12 cellular contexts compared by ENCODE assay signal in the genomic region with DNA sequence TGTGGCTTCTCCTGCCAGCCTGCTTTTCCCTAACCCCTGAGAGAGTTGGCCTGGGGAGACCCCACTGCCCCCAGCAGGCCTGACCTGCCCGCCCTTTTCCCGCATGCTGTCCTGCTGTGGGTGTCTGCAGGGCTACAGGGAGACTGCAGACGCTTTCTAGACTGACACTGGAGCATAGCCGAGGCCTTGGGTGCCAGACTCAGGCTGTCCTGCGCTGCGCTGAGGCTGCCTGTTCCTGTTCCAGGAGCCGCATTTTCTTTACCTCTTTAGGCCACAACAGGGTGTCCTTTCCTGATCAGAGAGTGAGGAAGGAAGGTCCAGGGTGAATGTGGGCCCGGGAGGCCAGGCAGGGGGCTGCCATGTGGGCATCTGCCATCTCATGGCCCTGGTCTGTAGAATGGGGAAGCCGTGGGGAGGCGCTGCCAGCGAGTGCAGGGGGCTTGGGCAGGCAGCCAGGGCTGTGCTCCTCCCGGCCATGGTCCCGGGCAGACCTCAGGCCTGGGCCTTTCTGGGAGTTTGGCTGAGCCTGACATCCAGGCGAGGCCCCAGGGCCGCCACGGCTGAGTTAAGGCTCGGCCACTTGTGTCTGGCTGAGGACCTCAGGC. TPM values are rescaled to one million over a fixed set of nuclear protein-coding genes. Genes with fewer than 3 reads are reported as not detected.
DNase-seq lines count a peak whose midpoint lies in the region; ATAC-seq and TF ChIP-seq lines count a peak whose summit lies in the region.
"Had no signal": no experiment of that assay in that cellular context is flagged by ENCODE, and none has a peak within 500 bp of the region (broad histone marks: within the 10 kb centered on the region; RNA-seq: fewer than 3 reads in every experiment).

No MANE protein-coding gene starts in this region.

- H3K27me3 ChIP-seq in heart left ventricle (no peaks in the 10 kb centered on the region), vagina (no peaks in the 10 kb centered on the region)

- intact Hi-C loops in heart left ventricle (cut with DNase I) (no loop called here), vagina (cut with DNase I) (no loop called here)

- TF ChIP-seq POLR2A in heart left ventricle (IDR thresholded peaks at IDR 0.05): no peak
- no peak for TF ChIP-seq POLR2A in vagina (IDR thresholded peaks at IDR 0.05)

- H3K4me1 ChIP-seq in heart left ventricle (peaks cover 0 to 58% (median 37%) of the 10 kb centered on the region in 12 donors), vagina (peaks cover 66% of the 10 kb centered on the region)

- TF ChIP-seq CTCF in heart left ventricle (IDR thresholded peaks at IDR 0.05) (no peak), neural crest cell (conservative IDR thresholded peaks at IDR 0.05) (no peak), vagina (IDR thresholded peaks at IDR 0.05) (no peak), GM10248 (IDR thresholded peaks at IDR 0.05; ENCODE audit: control extremely low read depth, extremely low read depth, low read depth, missing control alignments) (no peak)

- peak overlapping the region in 1 of 2 donors; percentile 45 for H3K4me3 Mint-ChIP-seq in stimulated activated naive CD8-positive, alpha-beta T cell treated with anti-CD3 and anti-CD28 coated beads, Interleukin-15, amount 100 ng/mL, for 72 hours
- peak overlapping the region; percentile 34 for H3K4me3 Mint-ChIP-seq in neural crest cell
- H3K4me3 Mint-ChIP-seq: activated naive CD8-positive, alpha-beta T cell had no signal

- H3K27me3 Mint-ChIP-seq in stimulated activated naive CD8-positive, alpha-beta T cell treated with anti-CD3 and anti-CD28 coated beads, Interleukin-15, amount 100 ng/mL, for 72 hours: no peaks in the 10 kb centered on the region
- no peaks in the 10 kb centered on the region for H3K27me3 Mint-ChIP-seq in neural crest cell (ENCODE audit: low read depth)
- H3K27me3 Mint-ChIP-seq: activated naive CD8-positive, alpha-beta T cell had no signal

- H3K27ac Mint-ChIP-seq in stimulated activated naive CD8-positive, alpha-beta T cell treated with anti-CD3 and anti-CD28 coated beads, Interleukin-15, amount 100 ng/mL, for 72 hours: peak overlapping the region; percentile 55 to 86
- H3K27ac Mint-ChIP-seq in neural crest cell (ENCODE audit: unreplicated experiment): no peak overlapping the region
- H3K27ac Mint-ChIP-seq: activated naive CD8-positive, alpha-beta T cell had no signal

- H3K4me3 ChIP-seq in heart left ventricle (no peak overlapping the region), vagina (no peak overlapping the region)
- H3K4me3 ChIP-seq: thoracic aorta had no signal

- H3K4me1 Mint-ChIP-seq in stimulated activated naive CD8-positive, alpha-beta T cell treated with anti-CD3 and anti-CD28 coated beads, Interleukin-15, amount 100 ng/mL, for 72 hours: peaks cover 35% of the 10 kb centered on the region
- peaks cover 9% of the 10 kb centered on the region for H3K4me1 Mint-ChIP-seq in neural crest cell

- 53 to 63% (median 59%) methylated on average over 13 to 17 of the region's 17 CpGs for WGBS in heart left ventricle, 4 donors

- H3K9me3 ChIP-seq in heart left ventricle: no peaks in the 10 kb centered on the region
- no peaks in the 10 kb centered on the region for H3K9me3 ChIP-seq in vagina
- H3K9me3 ChIP-seq: thoracic aorta had no signal

- POLR2A ChIA-PET in GM10248 (lab: Yijun Ruan, JAX): no interaction called here

- H3K9me3 Mint-ChIP-seq in stimulated activated naive CD8-positive, alpha-beta T cell treated with anti-CD3 and anti-CD28 coated beads, Interleukin-15, amount 100 ng/mL, for 72 hours: no peaks in the 10 kb centered on the region
- no peaks in the 10 kb centered on the region for H3K9me3 Mint-ChIP-seq in neural crest cell

- H3K36me3 ChIP-seq in heart left ventricle (peaks cover 0 to 12% (median 8%) of the 10 kb centered on the region in 9 donors), vagina (peaks cover 0 to 11% of the 10 kb centered on the region in 2 donors)

- no peak for ATAC-seq in stimulated activated naive CD8-positive, alpha-beta T cell treated with anti-CD3 and anti-CD28 coated beads, Interleukin-15, amount 100 ng/mL, for 72 hours
- ATAC-seq in stimulated activated naive CD8-positive, alpha-beta T cell treated with anti-CD3 and anti-CD28 coated beads, Interleukin-15, Interleukin-2, amounts not matched to agents 100 U/mL and 50 U/mL, for 24 hours: no peak
- peak in 2 of 4 donors; percentile 7 to 23 for ATAC-seq in heart left ventricle

- H3K27ac ChIP-seq in heart left ventricle (peak overlapping the region; percentile 34 to 84 (median 68)), vagina (peak overlapping the region; percentile 53)
- H3K27ac ChIP-seq: thoracic aorta had no signal

- no peaks in the 10 kb centered on the region for H3K36me3 Mint-ChIP-seq in neural crest cell (ENCODE audit: low read depth)
- H3K36me3 Mint-ChIP-seq: activated naive CD8-positive, alpha-beta T cell had no signal

- DNase-seq in stimulated activated naive CD8-positive, alpha-beta T cell treated with anti-CD3 and anti-CD28 coated beads, Interleukin-15, amount 100 ng/mL, for 72 hours: no peak
- no peak for DNase-seq in stimulated activated naive CD8-positive, alpha-beta T cell treated with anti-CD3 and anti-CD28 coated beads, Interleukin-15, Interleukin-2, amounts not matched to agents 100 U/mL and 50 U/mL, for 24 hours
- DNase-seq in heart left ventricle (peak in 3 of 5 donors; percentile 30 to 62 (median 33)), neural crest cell (ENCODE audit: low read depth, low spot score) (no peak), vagina (ENCODE audit: extremely low spot score in 2 of 2) (no peak), foreskin melanocyte (no peak), GM10248 (ENCODE audit: extremely low spot score) (no peak)
- no peak for DNase-seq in activated CD4-positive, alpha-beta T cell treated with anti-CD3 and anti-CD28 coated beads for 4 hours
- DNase-seq: activated CD8-positive, alpha-beta memory T cell treated with anti-CD3 and anti-CD28 coated beads for 24 hours; NCI-H187 had no signal

- CTCF ChIA-PET in GM10248 (lab: Yijun Ruan, JAX): no interaction called here

RNA-seq across cellular contexts. Expression of a gene that starts 3.6 kb away (rescaled TPM):
- total RNA-seq in heart left ventricle: 10 to 100 TPM; 10.5 to 23.5 (median 15.3) TPM
- polyA plus RNA-seq in heart left ventricle: 10 to 100 TPM; 13.8 to 19.7 TPM
- 14.2 and 15.3 TPM in 2 replicates for total RNA-seq in neural crest cell
- total RNA-seq in vagina: 14.7 TPM

Comparison
In these comparisons a context has a peak if more than half of its experiments do, and no peak if none do; other contexts are left out.
1. DNase-seq: peak in heart left ventricle (3 of 5); none in stimulated activated naive CD8-positive, alpha-beta T cell treated with anti-CD3 and anti-CD28 coated beads, Interleukin-15, amount 100 ng/mL, for 72 hours (0 of 2), stimulated activated naive CD8-positive, alpha-beta T cell treated with anti-CD3 and anti-CD28 coated beads, Interleukin-15, Interleukin-2, amounts not matched to agents 100 U/mL and 50 U/mL, for 24 hours (single experiment), neural crest cell (single experiment), vagina (0 of 2), foreskin melanocyte (single experiment), activated CD4-positive, alpha-beta T cell treated with anti-CD3 and anti-CD28 coated beads for 4 hours (0 of 2) and GM10248 (single experiment).